In genomic region chr9:137071282-137071681, GRCh38 we compare ENCODE assay signal across 9 cellular contexts. TPM values are rescaled to one million over a fixed set of nuclear protein-coding genes. Genes with fewer than 3 reads are reported as not detected.
DNase-seq lines count a peak whose midpoint lies in the region; ATAC-seq and TF ChIP-seq lines count a peak whose summit lies in the region.
"Had no signal": no experiment of that assay in that cellular context is flagged by ENCODE, and none has a peak within 500 bp of the region (broad histone marks: within the 10 kb centered on the region; RNA-seq: fewer than 3 reads in every experiment).

No MANE protein-coding gene starts in this region.

- H3K36me3 ChIP-seq in gastrocnemius medialis = no peaks in the 10 kb centered on the region

- H3K4me1 ChIP-seq in gastrocnemius medialis = peaks cover 9% of the 10 kb centered on the region in 2 donors

- intact Hi-C loops in CD4-positive, alpha-beta T cell (cut with DNase I, micrococcal nuclease) = loop anchor here (1.0 to 2.0 kb wide), 2 partner anchors 14 to 16 kb away; partner anchors contain the start of gene MAN1B1 (in 1 of the 2)
- intact Hi-C loops in gastrocnemius medialis (cut with DNase I; ENCODE audit: low total_unique reads) = no loop called here

- peak overlapping the region; percentile 82 for H3K4me3 Mint-ChIP-seq in CD4-positive, alpha-beta T cell
- H3K4me3 Mint-ChIP-seq in chondrocyte (ENCODE audit: unreplicated experiment) (peak overlapping the region; percentile 69), nephron progenitor cell (peak overlapping the region; percentile 79)

- no peak for DNase-seq in CD4-positive, alpha-beta T cell
- DNase-seq in LNCaP clone FGC (ENCODE audit: low read depth) (no peak), chondrocyte (ENCODE audit: low spot score) (no peak), nephron progenitor cell (no peak), HuH-7 (ENCODE audit: low spot score) (no peak), gastrocnemius medialis (no peak)

- H3K4me1 Mint-ChIP-seq in CD4-positive, alpha-beta T cell (ENCODE audit: low read depth) = peaks cover 16% of the 10 kb centered on the region
- H3K4me1 Mint-ChIP-seq in chondrocyte (ENCODE audit: low read depth) (peaks cover 13% of the 10 kb centered on the region), nephron progenitor cell (peaks cover 19% of the 10 kb centered on the region)

- no peak overlapping the region for H3K27ac ChIP-seq in CD4-positive, alpha-beta T cell (ENCODE audit: low read depth, low read length)
- peak overlapping the region in 2 of 4 donors; percentile 71 to 75 for H3K27ac ChIP-seq in gastrocnemius medialis

- POLR2A ChIA-PET in CD4-positive, alpha-beta T cell (lab: Charles Lee) = interaction anchor here (0.8 to 5.2 kb wide), 5 partner anchors 15 to 271 kb away, joined by 3 to 62 read pairs (median 4); partner anchors contain the start of gene MAN1B1

- H3K27ac Mint-ChIP-seq in CD4-positive, alpha-beta T cell = peak overlapping the region; percentile 24
- H3K27ac Mint-ChIP-seq in chondrocyte (ENCODE audit: unreplicated experiment) = peak overlapping the region; percentile 80
- H3K27ac Mint-ChIP-seq in nephron progenitor cell = no peak overlapping the region

- no peak for ATAC-seq in CD4-positive, alpha-beta T cell (ENCODE audit: poor library complexity)
- no peak for ATAC-seq in HG03469 (IDR thresholded peaks at IDR 0.05; ENCODE audit: unreplicated experiment)
- ATAC-seq in GM18873 (IDR thresholded peaks at IDR 0.05; ENCODE audit: low FRiP score, unreplicated experiment) = no peak
- ATAC-seq in gastrocnemius medialis = no peak

- TF ChIP-seq POLR2A in gastrocnemius medialis (IDR thresholded peaks at IDR 0.05) = no peak

- H3K27me3 ChIP-seq in CD4-positive, alpha-beta T cell (ENCODE audit: control insufficient read depth, insufficient read depth, low read length) = no peaks in the 10 kb centered on the region
- peaks cover 0 to 11% (median 5%) of the 10 kb centered on the region in 3 donors for H3K27me3 ChIP-seq in gastrocnemius medialis

- H3K4me3 ChIP-seq in LNCaP clone FGC (ENCODE audit: low read depth, low read length) = peak overlapping the region; percentile 64
- peak overlapping the region in 1 of 4 donors; percentile 51 for H3K4me3 ChIP-seq in gastrocnemius medialis

- TF ChIP-seq CTCF in CD4-positive, alpha-beta T cell (IDR thresholded peaks at IDR 0.05) = no peak
- no peak for TF ChIP-seq CTCF in LNCaP clone FGC (IDR thresholded peaks at IDR 0.05; ENCODE audit: control insufficient read depth, extremely low read depth, insufficient read depth)
- TF ChIP-seq CTCF in chondrocyte (IDR thresholded peaks at IDR 0.05) = no peak
- TF ChIP-seq CTCF in nephron progenitor cell (IDR thresholded peaks at IDR 0.05) = no peak
- TF ChIP-seq CTCF in gastrocnemius medialis (IDR thresholded peaks at IDR 0.05 in 4 of 5, conservative IDR thresholded peaks at IDR 0.05 in 1 of 5) = no peak

- no peaks in the 10 kb centered on the region for H3K9me3 Mint-ChIP-seq in CD4-positive, alpha-beta T cell
- H3K9me3 Mint-ChIP-seq in chondrocyte (ENCODE audit: low read depth) = no peaks in the 10 kb centered on the region
- H3K9me3 Mint-ChIP-seq in nephron progenitor cell = no peaks in the 10 kb centered on the region

- no peaks in the 10 kb centered on the region for H3K9me3 ChIP-seq in CD4-positive, alpha-beta T cell (ENCODE audit: control insufficient read depth, low read length)
- H3K9me3 ChIP-seq in gastrocnemius medialis = no peaks in the 10 kb centered on the region

- H3K36me3 Mint-ChIP-seq in CD4-positive, alpha-beta T cell (ENCODE audit: low read depth) = no peaks in the 10 kb centered on the region
- H3K36me3 Mint-ChIP-seq in chondrocyte (ENCODE audit: low read depth) = no peaks in the 10 kb centered on the region
- H3K36me3 Mint-ChIP-seq in nephron progenitor cell (ENCODE audit: low read depth) = no peaks in the 10 kb centered on the region

- peaks cover 4% of the 10 kb centered on the region for H3K27me3 Mint-ChIP-seq in CD4-positive, alpha-beta T cell
- H3K27me3 Mint-ChIP-seq in chondrocyte (ENCODE audit: low read depth) (no peaks in the 10 kb centered on the region), nephron progenitor cell (ENCODE audit: low read depth, poor library complexity) (peaks cover 40% of the 10 kb centered on the region)

- CTCF ChIA-PET in CD4-positive, alpha-beta T cell (lab: Charles Lee) = interaction anchor here (1.1 to 2.8 kb wide), 3 partner anchors 15 to 36 kb away, joined by 4 to 15 read pairs (median 4); partner anchors contain the start of genes MAN1B1 and NPDC1

- in situ Hi-C loops in gastrocnemius medialis (cut with MboI; ENCODE audit: low sequenced_read_pairs in 4 of 4) = no loop called here

RNA-seq across cellular contexts. Expression of gene SAPCD2, which starts 0.9 kb away (rescaled TPM):
- under 1 TPM; 0.17 to 0.19 TPM for total RNA-seq in CD4-positive, alpha-beta T cell
- total RNA-seq in chondrocyte = 0.87 to 3.2 TPM (median 2.5 TPM) in 3 replicates
- under 1 TPM in 3 of 4 donors, not detected in 1; 0.16 to 0.24 (median 0.17) TPM for total RNA-seq in gastrocnemius medialis

RNA-seq across cellular contexts. Expression of gene UAP1L1, which starts 6.0 kb away (rescaled TPM):
- total RNA-seq in CD4-positive, alpha-beta T cell = 1 to 10 TPM; 6.5 to 6.8 TPM
- total RNA-seq in chondrocyte = 26.1 to 44.0 TPM (median 41.7 TPM) in 3 replicates
- 1 to 10 TPM in 2 of 4 donors, under 1 TPM in 2; 0.49 to 2.5 (median 1.5) TPM for total RNA-seq in gastrocnemius medialis

RNA-seq across cellular contexts. Expression of gene MAN1B1, which starts 15.5 kb away (rescaled TPM):
- 10 to 100 TPM; 60.9 to 66.9 TPM for total RNA-seq in CD4-positive, alpha-beta T cell
- total RNA-seq in chondrocyte (105 to 117 TPM (median 106 TPM) in 3 replicates), gastrocnemius medialis (10 to 100 TPM; 15.9 to 31.9 (median 21.1) TPM)

RNA-seq across cellular contexts. Expression of gene ENTPD2, which starts 17.4 kb away (rescaled TPM):
- not detected for total RNA-seq in CD4-positive, alpha-beta T cell
- total RNA-seq in chondrocyte = 0.15 TPM in 1 of 3 replicates, not detected in the others
- under 1 TPM in 2 of 4 donors, not detected in 2; 0.22 to 0.55 TPM for total RNA-seq in gastrocnemius medialis
- total RNA-seq: subcutaneous adipose tissue had no signal

RNA-seq across cellular contexts. Expression of gene NPDC1, which starts 25.3 kb away (rescaled TPM):
- total RNA-seq in CD4-positive, alpha-beta T cell = 10 to 100 TPM; 15.3 to 16.0 TPM
- total RNA-seq in chondrocyte (88.1 to 90.8 TPM (median 88.7 TPM) in 3 replicates), gastrocnemius medialis (10 to 100 TPM; 11.3 to 22.3 (median 19.0) TPM)
